Comparison of ENCODE assay signal across 6 cellular contexts in genomic region chr6:65569058-65569457, GRCh38.
A peak's percentile ranks its signal among the peaks of the same experiment; 100 is the strongest.
DNase-seq lines count a peak whose midpoint lies in the region; ATAC-seq and TF ChIP-seq lines count a peak whose summit lies in the region.
"Not testable (repeated sequence)": the region's sequence is repeated elsewhere in the genome, so short reads cannot be mapped to it uniquely, and the experiment has no call there.

No MANE protein-coding gene starts in this region.

- CTCF ChIA-PET in Calu3 (lab: Charles Lee); WTC11 (lab: Charles Lee): not testable (repeated sequence)

- BruUV-seq in Calu3 (replicated peaks; lab: Mats Ljungman, UMichigan): not testable (repeated sequence)

- not testable (repeated sequence) for H4K91ac ChIP-seq in H9 (ENCODE audit: insufficient read length, low read depth, low read length)

- H3K4me2 ChIP-seq in H9 (ENCODE audit: insufficient read depth, insufficient read length, low read length): peak overlapping the region; percentile 1
- not testable (repeated sequence) for H3K4me2 ChIP-seq in mesendoderm (ENCODE audit: low read length)

- not testable (repeated sequence) for H2BK12ac ChIP-seq in H9 (ENCODE audit: insufficient read length, low read depth, low read length)

- not testable (repeated sequence) for H3K79me2 ChIP-seq in H9 (ENCODE audit: insufficient read depth, low read length); mesendoderm (ENCODE audit: control insufficient read depth, insufficient read depth, low read length)

- not testable (repeated sequence) for H3K36me3 ChIP-seq in HUES64 (ENCODE audit: insufficient read depth, low read length); iPS-15b (ENCODE audit: control insufficient read depth, insufficient read depth, low read length); mesendoderm (ENCODE audit: control insufficient read depth, insufficient read depth, low read length)

- not testable (repeated sequence) for H3K9ac ChIP-seq in H9 (ENCODE audit: extremely low read depth, insufficient read length, low read length); mesendoderm (ENCODE audit: low read length)
- H3K9ac ChIP-seq in HUES64 (ENCODE audit: low read depth, low read length) (peak overlapping the region; percentile 67), iPS-15b (ENCODE audit: low read depth, low read length) (peak overlapping the region; percentile 74)

- peak overlapping the region; percentile 48 for H3K27ac ChIP-seq in H9 (ENCODE audit: insufficient read length, low read depth, low read length)
- H3K27ac ChIP-seq in HUES64 (ENCODE audit: low read depth, low read length): peak overlapping the region; percentile 97
- H3K27ac ChIP-seq in mesendoderm (ENCODE audit: low read depth, low read length): peak overlapping the region; percentile 46

- peak; percentile 17; the same call in 1 of the 2 replicates for ATAC-seq in WTC11

- not testable (repeated sequence) for H3K36me3 Mint-ChIP-seq in Calu3 (ENCODE audit: insufficient read depth, unreplicated experiment)
- H3K36me3 Mint-ChIP-seq in H9 (ENCODE audit: insufficient read depth in 1 of 3, low read depth in 3 of 3) (peaks cover 14 to 28% (median 19%) of the 10 kb centered on the region in 3 experiments), WTC11 (peaks cover 28% of the 10 kb centered on the region)

- not testable (repeated sequence) for H3K4ac ChIP-seq in H9 (ENCODE audit: low read depth, low read length)
- H3K4ac ChIP-seq in mesendoderm (ENCODE audit: low read depth, low read length): peak overlapping the region; percentile 43

- H3T11ph ChIP-seq in H9 (ENCODE audit: low read length): not testable (repeated sequence)

- H3K23me2 ChIP-seq in H9 (ENCODE audit: insufficient read length, low read depth, low read length, poor library complexity, severe bottlenecking): not testable (repeated sequence)

- H3K4me1 Mint-ChIP-seq in Calu3 (ENCODE audit: low read depth, unreplicated experiment): not testable (repeated sequence)
- peaks cover 43 to 51% of the 10 kb centered on the region in 2 experiments for H3K4me1 Mint-ChIP-seq in H9
- H3K4me1 Mint-ChIP-seq in WTC11: peaks cover 29% of the 10 kb centered on the region

- not testable (repeated sequence) for H4K8ac ChIP-seq in H9 (replicated peaks; ENCODE audit: insufficient read length, low read depth, low read length); mesendoderm (ENCODE audit: low read depth, low read length)

- H2BK120ac ChIP-seq in H9 (ENCODE audit: low read depth, low read length, poor library complexity, severe bottlenecking): not testable (repeated sequence)
- H2BK120ac ChIP-seq in mesendoderm (ENCODE audit: low read depth, low read length): peak overlapping the region; percentile 49

- H3K9me3 ChIP-seq in H9 (ENCODE audit: control insufficient read depth, low read depth, low read length); HUES64 (ENCODE audit: insufficient read depth, low read depth, low read length); iPS-15b (ENCODE audit: control insufficient read depth, insufficient read depth, low read length): not testable (repeated sequence)

- not testable (repeated sequence) for H2BK20ac ChIP-seq in H9 (ENCODE audit: low read depth, low read length, poor library complexity, severe bottlenecking)

- no CpG with 5 or more reads among the region's 7 CpGs for WGBS in H9 (ENCODE audit: extremely low coverage, insufficient read length, low lambda C conversion rate)
- WGBS in HUES64: 42% methylated on average over 7 of the region's 7 CpGs
- WGBS in mesendoderm (ENCODE audit: extremely low coverage, insufficient coverage, low lambda C conversion rate): no CpG with 5 or more reads among the region's 7 CpGs

- H3K56ac ChIP-seq in H9 (ENCODE audit: insufficient read length, low read depth, low read length): not testable (repeated sequence)
- peak overlapping the region; percentile 28 for H3K56ac ChIP-seq in mesendoderm (ENCODE audit: low read length)

- H3K9me3 Mint-ChIP-seq in Calu3 (ENCODE audit: low read depth, unreplicated experiment): not testable (repeated sequence)
- peaks cover 12 to 28% of the 10 kb centered on the region in 2 experiments for H3K9me3 Mint-ChIP-seq in H9
- peaks cover 50% of the 10 kb centered on the region for H3K9me3 Mint-ChIP-seq in WTC11

- H2AK5ac ChIP-seq in H9 (ENCODE audit: insufficient read length, low read length); mesendoderm (ENCODE audit: low read length): not testable (repeated sequence)

- not testable (repeated sequence) for H2AFZ ChIP-seq in H9 (ENCODE audit: low read length)

- POLR2A ChIA-PET in WTC11 (lab: Charles Lee): not testable (repeated sequence)

- not testable (repeated sequence) for H3K4me1 ChIP-seq in H9 (ENCODE audit: insufficient read depth, low read length); mesendoderm (ENCODE audit: control insufficient read depth, low read depth, low read length)
- H3K4me1 ChIP-seq in HUES64 (ENCODE audit: insufficient read depth, low read length) (peaks cover 49% of the 10 kb centered on the region), iPS-15b (ENCODE audit: control insufficient read depth, insufficient read depth, low read length) (peaks cover 18% of the 10 kb centered on the region)

- H3K4me3 ChIP-seq in HUES64 (ENCODE audit: low read length): peak overlapping the region; percentile 12; the same call in 1 of the 2 replicates
- H3K4me3 ChIP-seq in iPS-15b (ENCODE audit: low read depth, low read length): peak overlapping the region; percentile 35
- not testable (repeated sequence) for H3K4me3 ChIP-seq in mesendoderm (ENCODE audit: low read length)

- H3K4me3 Mint-ChIP-seq in Calu3 (ENCODE audit: low read depth, unreplicated experiment) (peak overlapping the region; percentile 57), H9 (peak overlapping the region; percentile 38 to 44), WTC11 (peak overlapping the region; percentile 48)

- H3K79me1 ChIP-seq in H9 (ENCODE audit: insufficient read depth, low read depth, low read length, poor library complexity, severe bottlenecking); mesendoderm (ENCODE audit: low read length): not testable (repeated sequence)

- not testable (repeated sequence) for H4K20me1 ChIP-seq in H9 (ENCODE audit: control insufficient read depth, insufficient read depth, insufficient read length)

- not testable (repeated sequence) for H3K27ac Mint-ChIP-seq in Calu3 (ENCODE audit: unreplicated experiment)
- peak overlapping the region; percentile 97 to 99 (median 98) for H3K27ac Mint-ChIP-seq in H9
- peak overlapping the region; percentile 87 for H3K27ac Mint-ChIP-seq in WTC11

- intact Hi-C loops in Calu3 (cut with micrococcal nuclease; ENCODE audit: unreplicated experiment): not testable (repeated sequence)

- TF ChIP-seq CTCF in Calu3 (IDR thresholded peaks at IDR 0.05; ENCODE audit: unreplicated experiment); H9 (conservative IDR thresholded peaks at IDR 0.05); WTC11 (IDR thresholded peaks at IDR 0.05): not testable (repeated sequence)

- not testable (repeated sequence) for H3K23ac ChIP-seq in H9 (ENCODE audit: insufficient read length, low read depth, low read length); mesendoderm (ENCODE audit: low read length)

- H3K18ac ChIP-seq in H9 (ENCODE audit: insufficient read length, low read depth, low read length): not testable (repeated sequence)
- peak overlapping the region; percentile 29 for H3K18ac ChIP-seq in mesendoderm (ENCODE audit: low read length)

- H2BK5ac ChIP-seq in H9 (ENCODE audit: insufficient read length, low read length); mesendoderm (ENCODE audit: low read length): not testable (repeated sequence)

- not testable (repeated sequence) for H3K14ac ChIP-seq in H9 (ENCODE audit: insufficient read depth, low read length)

- H4K5ac ChIP-seq in H9 (ENCODE audit: insufficient read length, low read depth, low read length); mesendoderm (ENCODE audit: low read length): not testable (repeated sequence)

- H3K27me3 Mint-ChIP-seq in Calu3 (ENCODE audit: unreplicated experiment); H9 (ENCODE audit: low read depth); WTC11 (ENCODE audit: low read depth): not testable (repeated sequence)

- H3K27me3 ChIP-seq in H9 (ENCODE audit: insufficient read depth, low read length); HUES64 (ENCODE audit: insufficient read depth, low read length); iPS-15b (ENCODE audit: control insufficient read depth, insufficient read depth, low read length); mesendoderm (ENCODE audit: insufficient read depth, low read length, poor library complexity): not testable (repeated sequence)

- DNase-seq in Calu3; WTC11 (ENCODE audit: low spot score): not testable (repeated sequence)
- DNase-seq in H9: peak; percentile 50
- peak; percentile 68 for DNase-seq in mesendoderm

- not testable (repeated sequence) for H2BK15ac ChIP-seq in H9 (ENCODE audit: low read depth, low read length); mesendoderm (replicated peaks; ENCODE audit: low read depth)

Comparison
In these comparisons a context has a peak if more than half of its experiments do, and no peak if none do; other contexts are left out.
1. H3K27ac ChIP-seq: peak in every context shown above with its lines; median percentile 97 in HUES64; 48 in H9; 46 in mesendoderm.